21 cellular contexts compared by ENCODE assay signal in genomic region chr5:169828385-169828784, GRCh38.
A peak's percentile ranks its signal among the peaks of the same experiment; 100 is the strongest.
DNase-seq lines count a peak whose midpoint lies in the region; ATAC-seq, FAIRE-seq and TF ChIP-seq lines count a peak whose summit lies in the region.
"Had no signal": no experiment of that assay in that cellular context is flagged by ENCODE, and none has a peak within 500 bp of the region (broad histone marks: within the 10 kb centered on the region; RNA-seq: fewer than 3 reads in every experiment).

No MANE protein-coding gene starts in this region.

- H3K27me3 Mint-ChIP-seq in WTC11 (ENCODE audit: low read depth), result no peaks in the 10 kb centered on the region
- H3K27me3 Mint-ChIP-seq: B cell; dendritic cell treated with granulocyte-macrophage colony-stimulating factor and Interleukin-4, amounts not matched to agents 40 ng/mL and 50 ng/mL, for 4 days had no signal

- TF ChIP-seq CTCF in GM12878 (IDR thresholded peaks at IDR 0.05 in 2 of 3, conservative IDR thresholded peaks at IDR 0.05 in 1 of 3; ENCODE audit: control insufficient read depth in 2 of 3, extremely low read depth in 1 of 3, insufficient read depth in 1 of 3, low read depth in 3 of 3, low read length in 3 of 3) (no peak), WTC11 (IDR thresholded peaks at IDR 0.05) (no peak)

- H3K9me3 Mint-ChIP-seq in WTC11, result peaks cover 8% of the 10 kb centered on the region; the same call in 1 of the 2 replicates
- H3K9me3 Mint-ChIP-seq: dendritic cell treated with granulocyte-macrophage colony-stimulating factor and Interleukin-4, amounts not matched to agents 40 ng/mL and 50 ng/mL, for 4 days had no signal

- no peak overlapping the region for H3K27ac Mint-ChIP-seq in WTC11
- H3K27ac Mint-ChIP-seq: B cell; dendritic cell treated with granulocyte-macrophage colony-stimulating factor and Interleukin-4, amounts not matched to agents 40 ng/mL and 50 ng/mL, for 4 days had no signal

- WGBS in GM12878 (ENCODE audit: insufficient coverage, insufficient replicate concordance, low lambda C conversion rate, missing lambda C conversion rate), result 60% methylated on average over 4 of the region's 4 CpGs

- peaks cover 0 to 11% of the 10 kb centered on the region in 2 experiments for H3K36me3 ChIP-seq in GM12878 (ENCODE audit: control insufficient read depth in 2 of 2, insufficient read depth in 2 of 2, low read length in 1 of 2)
- H3K36me3 ChIP-seq: esophagus muscularis mucosa, heart right ventricle, Peyer's patch had no signal

- no peak overlapping the region for H3K27ac ChIP-seq in GM12878 (ENCODE audit: control insufficient read depth, insufficient read depth)
- H3K27ac ChIP-seq: esophagus muscularis mucosa, GM23248, heart right ventricle, Peyer's patch had no signal

- RAD21 ChIA-PET in GM12878 (lab: Charles Lee; ENCODE audit: unreplicated experiment), result interaction anchor here (0.8 to 3.0 kb wide), 7 partner anchors 10 to 126 kb away, joined by 3 to 18 read pairs (median 7); no protein-coding TSS in a partner anchor

- CTCF ChIA-PET in GM12878 (lab: Yijun Ruan, JAX), result interaction anchor here (0.8 to 3.2 kb wide), 3 partner anchors 83 to 152 kb away, joined by 3 to 10 read pairs (median 4); partner anchors contain the start of gene INSYN2B
- CTCF ChIA-PET in WTC11 (lab: Charles Lee), result no interaction called here

- TF ChIP-seq EP300 in GM12878 (IDR thresholded peaks at IDR 0.05; ENCODE audit: borderline replicate concordance in 1 of 2, control insufficient read depth in 1 of 2, low read depth in 2 of 2, low read length in 2 of 2), result no peak

- peaks cover 7% of the 10 kb centered on the region for H3K4me1 Mint-ChIP-seq in WTC11
- H3K4me1 Mint-ChIP-seq: B cell had no signal

- H4K20me1 ChIP-seq in GM12878 (ENCODE audit: control insufficient read depth, insufficient read depth), result no peaks in the 10 kb centered on the region

- SMC1A ChIA-PET in GM12878 (lab: Charles Lee; ENCODE audit: uncharacterized antibody, unreplicated experiment), result interaction anchor here (0.8 to 5.9 kb wide), 7 partner anchors 10 to 152 kb away, joined by 3 to 54 read pairs (median 3); partner anchors contain the start of gene INSYN2B

- ATAC-seq in GM18499 (IDR thresholded peaks at IDR 0.05; ENCODE audit: insufficient read depth, unreplicated experiment) (peak; percentile 59), GM19455 (IDR thresholded peaks at IDR 0.05; ENCODE audit: unreplicated experiment) (peak; percentile 55), HG03159 (IDR thresholded peaks at IDR 0.05; ENCODE audit: unreplicated experiment) (peak; percentile 53), GM12878 (peak; percentile 73), HG03097 (IDR thresholded peaks at IDR 0.05; ENCODE audit: low FRiP score, unreplicated experiment) (no peak), HG03095 (IDR thresholded peaks at IDR 0.05; ENCODE audit: unreplicated experiment) (no peak), WTC11 (no peak)

- H3K4me2 ChIP-seq in GM12878 (ENCODE audit: control insufficient read depth, insufficient read depth), result no peak overlapping the region

- no peak for TF ChIP-seq POLR2A in GM12878 (IDR thresholded peaks at IDR 0.05; ENCODE audit: low read depth, low read length)

- no peaks in the 10 kb centered on the region for H3K27me3 ChIP-seq in GM12878 (replicated peaks in 1 of 2; ENCODE audit: control insufficient read depth in 2 of 2, insufficient read depth in 2 of 2, low read length in 1 of 2)
- H3K27me3 ChIP-seq: esophagus muscularis mucosa, heart right ventricle, Peyer's patch had no signal

- H3K9ac ChIP-seq in GM12878 (ENCODE audit: control insufficient read depth, insufficient read depth, low read length), result no peak overlapping the region
- H3K9ac ChIP-seq: GM23248 had no signal

- no peaks in the 10 kb centered on the region for H3K36me3 Mint-ChIP-seq in WTC11

- H3K79me2 ChIP-seq in GM12878 (ENCODE audit: control insufficient read depth, insufficient read depth, low read length), result no peaks in the 10 kb centered on the region

- H3K4me3 Mint-ChIP-seq in WTC11, result no peak overlapping the region
- H3K4me3 Mint-ChIP-seq: B cell; dendritic cell treated with granulocyte-macrophage colony-stimulating factor and Interleukin-4, amounts not matched to agents 40 ng/mL and 50 ng/mL, for 4 days had no signal

- H3K9me3 ChIP-seq in GM12878 (replicated peaks; ENCODE audit: control insufficient read depth, insufficient read depth, low read length), result no peaks in the 10 kb centered on the region
- H3K9me3 ChIP-seq: esophagus muscularis mucosa, Peyer's patch had no signal

- no peak for TF ChIP-seq RAD21 in GM12878 (IDR thresholded peaks at IDR 0.05; ENCODE audit: insufficient read depth, low read depth, low read length)

- TSS peak; percentile 2 for BruUV-seq in GM12878 (replicated peaks; lab: Mats Ljungman, UMichigan)

- no peak for FAIRE-seq in GM12878 (lab: Jason Lieb, UNC)

- no peak overlapping the region for H2AFZ ChIP-seq in GM12878 (ENCODE audit: control insufficient read depth, low read depth, low read length)
- H2AFZ ChIP-seq: GM23248 had no signal

- H3K4me3 ChIP-seq in GM12878, result no peak overlapping the region
- H3K4me3 ChIP-seq: esophagus muscularis mucosa, GM23248, heart right ventricle, Peyer's patch had no signal

- in situ Hi-C loops in GM12878 (cut with MboI), result no loop called here

- DNase-seq in GM12878 (ENCODE audit: low read depth, low spot score), result no peak
- no peak for DNase-seq in SIG-M5 (lab: John Stamatoyannopoulos, UW)
- DNase-seq in WTC11 (ENCODE audit: low spot score), result no peak
- DNase-seq: activated CD4-positive, alpha-beta T cell treated with anti-CD3 and anti-CD28 coated beads for 1 hour; aorta; heart right ventricle; kidney glomerular epithelial cell; MM.1S; NCI-H2081 treated with DMSO at 0.1 percent for 48 hours; NCI-H748 treated with DMSO at 0.1 percent for 48 hours; Peyer's patch; T-helper 2 cell had no signal

- POLR2A ChIA-PET in GM12878 (lab: Charles Lee), result interaction anchor here (0.8 to 1.2 kb wide), 2 partner anchors 11 to 51 kb away, joined by 3 read pairs; no protein-coding TSS in a partner anchor
- POLR2A ChIA-PET in WTC11 (lab: Charles Lee), result no interaction called here

- intact Hi-C loops in GM12878 (cut with micrococcal nuclease; ENCODE audit: unreplicated experiment), result no loop called here

- H3K4me1 ChIP-seq in GM12878 (ENCODE audit: control insufficient read depth, insufficient read depth, low read length), result peaks cover 6% of the 10 kb centered on the region
- H3K4me1 ChIP-seq: esophagus muscularis mucosa, heart right ventricle, Peyer's patch had no signal

TF ChIP-seq in GM12878, 131 proteins besides CTCF, POLR2A, EP300 and RAD21:
- TF ChIP-seq NR2C1 (IDR thresholded peaks at IDR 0.05), result no peak
- TF ChIP-seq IKZF1 (conservative IDR thresholded peaks at IDR 0.05), result peak; percentile 35; the same call in 1 of the 2 replicates
- TF ChIP-seq RUNX3 (IDR thresholded peaks at IDR 0.05; ENCODE audit: low read length), result peak; percentile 33; the same call in 1 of the 2 replicates
- TF ChIP-seq NFIC (IDR thresholded peaks at IDR 0.05; ENCODE audit: low read depth, low read length), result peak; percentile 29; the same call in 1 of the 2 replicates
- TF ChIP-seq DPF2 (IDR thresholded peaks at IDR 0.05), result 0 out of 2 replicates have a peak, but pooled peaks have one; percentile 29
- TF ChIP-seq IKZF2 (IDR thresholded peaks at IDR 0.05), result peak; percentile 35 to 52; a peak in 2 of 4 replicates
- TF ChIP-seq STAT1 (conservative IDR thresholded peaks at IDR 0.05), result no peak
- peak; percentile 41; the same call in 1 of the 2 replicates for TF ChIP-seq RELB (IDR thresholded peaks at IDR 0.05; ENCODE audit: low read depth)

TF ChIP-seq in WTC11, 78 proteins besides CTCF, POLR2A, EP300 and RAD21:
- TF ChIP-seq, protein P1, sequence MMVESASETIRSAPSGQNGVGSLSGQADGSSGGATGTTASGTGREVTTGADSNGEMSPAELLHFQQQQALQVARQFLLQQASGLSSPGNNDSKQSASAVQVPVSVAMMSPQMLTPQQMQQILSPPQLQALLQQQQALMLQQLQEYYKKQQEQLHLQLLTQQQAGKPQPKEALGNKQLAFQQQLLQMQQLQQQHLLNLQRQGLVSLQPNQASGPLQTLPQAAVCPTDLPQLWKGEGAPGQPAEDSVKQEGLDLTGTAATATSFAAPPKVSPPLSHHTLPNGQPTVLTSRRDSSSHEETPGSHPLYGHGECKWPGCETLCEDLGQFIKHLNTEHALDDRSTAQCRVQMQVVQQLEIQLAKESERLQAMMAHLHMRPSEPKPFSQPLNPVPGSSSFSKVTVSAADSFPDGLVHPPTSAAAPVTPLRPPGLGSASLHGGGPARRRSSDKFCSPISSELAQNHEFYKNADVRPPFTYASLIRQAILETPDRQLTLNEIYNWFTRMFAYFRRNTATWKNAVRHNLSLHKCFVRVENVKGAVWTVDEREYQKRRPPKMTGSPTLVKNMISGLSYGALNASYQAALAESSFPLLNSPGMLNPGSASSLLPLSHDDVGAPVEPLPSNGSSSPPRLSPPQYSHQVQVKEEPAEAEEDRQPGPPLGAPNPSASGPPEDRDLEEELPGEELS (CRISPR knock-in tag; IDR thresholded peaks at IDR 0.05), result no peak
- TF ChIP-seq NR2C2 (CRISPR knock-in tag; IDR thresholded peaks at IDR 0.05), result no peak
- no peak for TF ChIP-seq NFE2L1 (CRISPR knock-in tag; IDR thresholded peaks at IDR 0.05)
- TF ChIP-seq HMGXB4 (CRISPR knock-in tag; IDR thresholded peaks at IDR 0.05), result no peak

Comparison
In these comparisons a context has a peak if more than half of its experiments do, and no peak if none do; other contexts are left out.
1. ATAC-seq: peak in GM18499 (single experiment), GM19455 (single experiment), HG03159 (single experiment) and GM12878 (single experiment); none in HG03097 (single experiment), HG03095 (single experiment) and WTC11 (single experiment).